ENCODE assay signal across 4 cellular contexts in the genomic region with DNA sequence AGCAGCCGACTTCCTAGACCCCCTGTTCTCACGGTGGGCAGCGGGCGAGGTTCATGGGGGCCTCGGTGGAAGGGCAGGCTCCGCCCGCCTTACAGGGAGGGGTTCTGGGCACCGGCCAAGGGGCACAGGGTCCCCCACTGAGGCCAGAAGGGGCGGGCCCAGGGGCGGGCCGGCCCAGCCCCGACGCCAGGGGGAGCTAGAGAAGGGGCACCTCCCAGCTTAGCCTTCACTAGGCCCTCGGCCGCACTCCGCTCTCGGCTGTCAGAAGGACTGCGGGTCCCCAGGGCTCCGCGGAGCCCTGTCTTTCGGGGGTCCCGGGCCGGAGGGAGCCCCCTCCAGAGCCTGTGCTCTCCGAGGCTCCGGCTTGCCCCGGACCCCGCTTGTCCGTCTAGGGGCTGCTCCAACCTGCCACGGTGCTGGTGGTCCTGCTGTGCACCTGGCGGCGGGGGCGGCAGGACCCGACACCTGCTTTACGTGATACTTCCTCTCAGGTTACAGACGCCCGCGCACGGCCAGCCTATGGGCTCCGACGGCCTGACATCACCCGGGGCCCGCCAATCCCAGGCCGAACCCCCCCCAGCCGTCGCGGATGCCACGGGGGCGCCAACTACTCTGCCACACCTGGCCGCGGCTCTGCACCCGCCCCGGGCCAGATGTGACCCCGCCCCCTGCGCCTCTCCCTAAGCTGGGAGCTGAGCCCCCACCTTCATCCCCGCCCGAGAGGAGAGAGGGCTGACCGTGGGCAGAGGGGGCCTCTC. TPM values are rescaled to one million over a fixed set of nuclear protein-coding genes. Genes with fewer than 3 reads are reported as not detected.
"Had no signal": no experiment of that assay in that cellular context is flagged by ENCODE, and none has a peak within 500 bp of the region (broad histone marks: within the 10 kb centered on the region; RNA-seq: fewer than 3 reads in every experiment).

No MANE protein-coding gene starts in this region.

RNA-seq across cellular contexts. Expression of gene RNU1-3, which starts 33.6 kb away (rescaled TPM):
- total RNA-seq: fibroblast of villous mesenchyme, right atrium auricular region had no signal
- polyA plus RNA-seq: sigmoid colon, urinary bladder had no signal

RNA-seq across cellular contexts. Expression of gene RNU1-4, which starts 40.0 kb away (rescaled TPM):
- total RNA-seq: fibroblast of villous mesenchyme, right atrium auricular region had no signal
- polyA plus RNA-seq: sigmoid colon, urinary bladder had no signal
